In the genomic region with DNA sequence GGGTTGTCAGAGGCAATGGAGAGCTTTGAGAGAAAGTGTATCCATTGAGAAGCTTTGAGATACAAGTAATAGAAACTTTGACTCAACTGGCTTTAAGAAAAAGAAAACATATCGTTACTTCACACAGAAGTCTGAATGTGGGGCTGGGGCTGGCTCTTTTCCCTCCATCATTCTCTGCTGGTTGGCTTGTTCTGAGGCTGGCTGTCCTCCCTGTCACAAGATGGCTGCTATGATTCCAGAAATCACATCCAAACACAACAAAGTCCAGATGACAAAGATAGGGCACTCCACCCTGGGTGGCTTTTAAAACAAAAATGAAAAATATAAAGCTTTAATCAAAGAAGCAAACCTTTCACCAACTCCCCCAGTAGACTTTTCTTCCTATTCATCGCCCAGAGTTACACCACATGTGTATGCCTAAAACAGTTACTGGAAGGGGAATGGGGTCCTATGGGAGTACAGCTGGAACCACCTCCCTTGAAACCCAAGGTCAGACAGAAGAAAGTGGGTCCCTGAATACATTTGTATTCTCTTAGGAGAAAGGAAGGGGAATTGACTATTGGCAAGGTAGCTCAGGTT, we compare ENCODE assay signal across 18 cellular contexts.
"Had no signal": no experiment of that assay in that cellular context is flagged by ENCODE, and none has a peak within 500 bp of the region (broad histone marks: within the 10 kb centered on the region; RNA-seq: fewer than 3 reads in every experiment).

No MANE protein-coding gene starts in this region.

- ATAC-seq: SK-N-SH treated with all-trans-retinoic acid at 6 μM for 48 hours had no signal

- H3K36me3 ChIP-seq: MG63, SJCRH30 had no signal

- DNase-seq: KBM-7, MG63, NCI-H1092, NCI-H1436, NCI-H187, NCI-H2029, NCI-H2081 treated with DMSO at 0.1 percent for 48 hours, NCI-H2171, NCI-H226, NCI-H446, NCI-H510A, NCI-H524 treated with DMSO at 0.1 percent for 48 hours, NCI-H69, NCI-H774, RPMI8226, SHP77 treated with DMSO at 0.1 percent for 48 hours, SJCRH30 had no signal

- H3K27ac ChIP-seq: SJCRH30 had no signal

- H3K27me3 ChIP-seq: MG63, SJCRH30 had no signal

- H3K9me3 ChIP-seq: MG63 had no signal

- H3K4me3 ChIP-seq: MG63, SJCRH30 had no signal
